17 cellular contexts compared by ENCODE assay signal in genomic region chr5:176899296-176899891, GRCh38. TPM values are rescaled to one million over a fixed set of nuclear protein-coding genes. Genes with fewer than 3 reads are reported as not detected.
DNase-seq lines count a peak whose midpoint lies in the region; FAIRE-seq and TF ChIP-seq lines count a peak whose summit lies in the region.
"Had no signal": no experiment of that assay in that cellular context is flagged by ENCODE, and none has a peak within 500 bp of the region (broad histone marks: within the 10 kb centered on the region; RNA-seq: fewer than 3 reads in every experiment).

HK3 (minus strand) TSS chr5:176899346; CDS start chr5:176896159, 3,187 bp downstream.

- no peak for FAIRE-seq in small intestine (lab: Jason Lieb, UNC)
- FAIRE-seq: GM18507 had no signal

- peaks cover 21% of the 10 kb centered on the region for H3K4me1 Mint-ChIP-seq in endothelial cell (ENCODE audit: unreplicated experiment)

- H3K27ac Mint-ChIP-seq in endothelial cell (ENCODE audit: unreplicated experiment): peak within 1 kb of the TSS; percentile 39
- H3K27ac Mint-ChIP-seq: neural progenitor cell had no signal

- H3K9me3 ChIP-seq in neutrophil (no peaks in the 10 kb centered on the region), small intestine (ENCODE audit: control insufficient read depth, low read depth) (no peaks in the 10 kb centered on the region)

- peaks cover 4% of the 10 kb centered on the region for H3K27me3 Mint-ChIP-seq in endothelial cell (ENCODE audit: unreplicated experiment)
- H3K27me3 Mint-ChIP-seq: T-cell had no signal

- no peaks in the 10 kb centered on the region for H3K9me3 Mint-ChIP-seq in endothelial cell (ENCODE audit: unreplicated experiment)
- H3K9me3 Mint-ChIP-seq: neural progenitor cell, T-cell had no signal

- H3K4me1 ChIP-seq in neutrophil (ENCODE audit: control insufficient read depth in 1 of 2, insufficient read depth in 1 of 2, low read depth in 1 of 2, low read length in 1 of 2): peaks cover 95 to 97% of the 10 kb centered on the region in 2 experiments
- H3K4me1 ChIP-seq in small intestine (ENCODE audit: control insufficient read depth in 2 of 2, insufficient read depth in 1 of 2, low read depth in 1 of 2, low read length in 1 of 2): no peaks in the 10 kb centered on the region
- H3K4me1 ChIP-seq: neural progenitor cell had no signal

- H3K36me3 ChIP-seq in neutrophil (peaks cover 14% of the 10 kb centered on the region), small intestine (ENCODE audit: control insufficient read depth in 2 of 2, insufficient read depth in 2 of 2, low read length in 2 of 2) (peaks cover 9 to 10% of the 10 kb centered on the region in 2 donors)

- H3K27me3 ChIP-seq in neutrophil: no peaks in the 10 kb centered on the region
- H3K27me3 ChIP-seq in small intestine (ENCODE audit: control insufficient read depth in 2 of 2, insufficient read depth in 2 of 2, low read length in 2 of 2): no peaks in the 10 kb centered on the region
- H3K27me3 ChIP-seq: neural progenitor cell had no signal

- no peak for TF ChIP-seq CTCF in endothelial cell (IDR thresholded peaks at IDR 0.05; ENCODE audit: unreplicated experiment)
- TF ChIP-seq CTCF in neutrophil (IDR thresholded peaks at IDR 0.05): no peak

- H3K27ac ChIP-seq in neutrophil (peak within 1 kb of the TSS; percentile 88), small intestine (ENCODE audit: low read depth in 1 of 2, low read length in 1 of 2) (no peak within 1 kb of the TSS)
- H3K27ac ChIP-seq: neural progenitor cell had no signal

- H3K36me3 Mint-ChIP-seq in endothelial cell (ENCODE audit: low read depth, unreplicated experiment): peaks cover 15% of the 10 kb centered on the region

- 62 to 69% (median 64%) methylated on average over 9 of the region's 9 CpGs for WGBS in small intestine, 3 donors

- peak; percentile 14 for DNase-seq in GDM1 (lab: John Stamatoyannopoulos, UW)
- DNase-seq in NOMO-1 treated with dmso at 0.1 percent for 144 hours (lab: John Stamatoyannopoulos, UW; ENCODE audit: unreplicated experiment): peak; percentile 73
- no peak for DNase-seq in endothelial cell (ENCODE audit: low spot score)
- DNase-seq in globus pallidus (ENCODE audit: low spot score): no peak
- no peak for DNase-seq in small intestine
- DNase-seq in activated CD4-positive, alpha-beta T cell treated with anti-CD3 and anti-CD28 coated beads, Interleukin-2, amount 50 U/mL, for 48 hours: no peak
- no peak for DNase-seq in LoVo (ENCODE audit: low spot score)
- DNase-seq: activated gamma-delta T cell treated with Interleukin-2 at 50 U/mL for 16 hours; DMS 273 treated with DMSO at 0.1 percent for 48 hours; effector CD4-positive, alpha-beta T cell; NCI-H1092; NCI-H748 treated with DMSO at 0.1 percent for 48 hours; stimulated activated CD4-positive, alpha-beta T cell treated with anti-CD3 and anti-CD28 coated beads, Interleukin-2, amount 100 ng/mL, for 24 hours had no signal

- no peak within 1 kb of the TSS for H3K4me3 Mint-ChIP-seq in endothelial cell (ENCODE audit: unreplicated experiment)
- H3K4me3 Mint-ChIP-seq: neural progenitor cell, T-cell had no signal

- peak within 1 kb of the TSS; percentile 72 to 87 for H3K4me3 ChIP-seq in neutrophil (ENCODE audit: low read depth in 1 of 2, low read length in 1 of 2)
- no peak within 1 kb of the TSS for H3K4me3 ChIP-seq in small intestine (ENCODE audit: low read depth in 1 of 2, low read length in 2 of 2)
- H3K4me3 ChIP-seq: neural progenitor cell had no signal

RNA-seq across cellular contexts. Expression of gene HK3, which starts in this region (rescaled TPM):
- total RNA-seq in endothelial cell (ENCODE audit: unreplicated experiment): 0.51 TPM
- 1 to 10 TPM; 1.1 to 7.5 (median 1.9) TPM for polyA plus RNA-seq in small intestine

Comparison
In these comparisons a context has a peak if more than half of its experiments do, and no peak if none do; other contexts are left out.
1. DNase-seq: peak in GDM1 (single experiment) and NOMO-1 treated with dmso at 0.1 percent for 144 hours (single experiment); none in endothelial cell (single experiment), globus pallidus (single experiment), small intestine (single experiment), activated CD4-positive, alpha-beta T cell treated with anti-CD3 and anti-CD28 coated beads, Interleukin-2, amount 50 U/mL, for 48 hours (0 of 2) and LoVo (single experiment).
2. H3K4me3 ChIP-seq: peak in neutrophil (2 of 2); none in small intestine (0 of 2).